ENCODE assay signal across 19 cellular contexts in genomic region chr2:148739454-148740105, GRCh38.
"Had no signal": no experiment of that assay in that cellular context is flagged by ENCODE, and none has a peak within 500 bp of the region (broad histone marks: within the 10 kb centered on the region; RNA-seq: fewer than 3 reads in every experiment).

No MANE protein-coding gene starts in this region.

- H3K27me3 Mint-ChIP-seq: activated CD4-positive, alpha-beta T cell treated with anti-CD3 and anti-CD28 coated beads, Interleukin-2, amount 10 ng/mL, durations not matched to agents 24 days and 14 days; activated naive CD4-positive, alpha-beta T cell treated with anti-CD3 and anti-CD28 coated beads, Interleukin-2, amount 50 U/mL, for 24 hours had no signal

- H3K36me3 ChIP-seq: gastrocnemius medialis, thyroid gland had no signal

- H3K4me3 ChIP-seq: gastrocnemius medialis, heart left ventricle, spleen, thyroid gland had no signal

- FAIRE-seq: bronchial epithelial cell had no signal

- H3K27me3 ChIP-seq: gastrocnemius medialis, heart left ventricle, spleen, thyroid gland had no signal

- ATAC-seq: activated CD8-positive, alpha-beta T cell treated with anti-CD3 and anti-CD28 coated beads, Interleukin-2, amount 10 ng/mL, durations not matched to agents 7 days and 5 days; esophagus mucosa; gastrocnemius medialis; heart left ventricle had no signal

- H3K4me3 Mint-ChIP-seq: activated CD4-positive, alpha-beta T cell treated with anti-CD3 and anti-CD28 coated beads, Interleukin-2, amount 10 ng/mL, durations not matched to agents 24 days and 14 days; activated CD8-positive, alpha-beta T cell treated with anti-CD3 and anti-CD28 coated beads, Interleukin-2, amount 10 ng/mL, durations not matched to agents 7 days and 5 days; activated naive CD4-positive, alpha-beta T cell treated with anti-CD3 and anti-CD28 coated beads, Interleukin-2, amount 50 U/mL, for 24 hours had no signal

- H3K27ac ChIP-seq: gastrocnemius medialis, heart left ventricle, spleen, thyroid gland had no signal

- H3K9me3 Mint-ChIP-seq: activated CD4-positive, alpha-beta T cell treated with anti-CD3 and anti-CD28 coated beads, Interleukin-2, amount 10 ng/mL, durations not matched to agents 24 days and 14 days; activated naive CD4-positive, alpha-beta T cell treated with anti-CD3 and anti-CD28 coated beads, Interleukin-2, amount 50 U/mL, for 24 hours had no signal

- H3K27ac Mint-ChIP-seq: activated CD4-positive, alpha-beta T cell treated with anti-CD3 and anti-CD28 coated beads, Interleukin-2, amount 10 ng/mL, durations not matched to agents 24 days and 14 days; activated CD8-positive, alpha-beta T cell treated with anti-CD3 and anti-CD28 coated beads, Interleukin-2, amount 10 ng/mL, durations not matched to agents 7 days and 5 days had no signal

- H3K9me3 ChIP-seq: gastrocnemius medialis, heart left ventricle, spleen, thyroid gland had no signal

- H3K4me1 ChIP-seq: thyroid gland had no signal

- DNase-seq: activated CD4-positive, alpha-beta T cell treated with anti-CD3 and anti-CD28 coated beads, Interleukin-2, amount 10 ng/mL, durations not matched to agents 24 days and 14 days; activated CD4-positive, CD25-positive, alpha-beta regulatory T cell; activated CD8-positive, alpha-beta T cell treated with anti-CD3 and anti-CD28 coated beads, Interleukin-2, amount 10 ng/mL, durations not matched to agents 7 days and 5 days; activated effector memory CD4-positive, alpha-beta T cell treated with Interleukin-2 at 50 U/mL for 16 hours; activated T-cell treated with anti-CD3 and anti-CD28 coated beads, Interleukin-2, amount 50 U/mL, for 48 hours; effector CD4-positive, alpha-beta T cell; gastrocnemius medialis; heart left ventricle; mesendoderm; occipital lobe; retina; spleen; stimulated activated CD4-positive, alpha-beta T cell treated with anti-CD3 and anti-CD28 coated beads, Interleukin-4, amount 100 ng/mL, for 4 hours; stimulated activated naive CD4-positive, alpha-beta T cell; T-helper 9 cell; thyroid gland had no signal
